ENCODE assay signal across 20 cellular contexts in the genomic region with DNA sequence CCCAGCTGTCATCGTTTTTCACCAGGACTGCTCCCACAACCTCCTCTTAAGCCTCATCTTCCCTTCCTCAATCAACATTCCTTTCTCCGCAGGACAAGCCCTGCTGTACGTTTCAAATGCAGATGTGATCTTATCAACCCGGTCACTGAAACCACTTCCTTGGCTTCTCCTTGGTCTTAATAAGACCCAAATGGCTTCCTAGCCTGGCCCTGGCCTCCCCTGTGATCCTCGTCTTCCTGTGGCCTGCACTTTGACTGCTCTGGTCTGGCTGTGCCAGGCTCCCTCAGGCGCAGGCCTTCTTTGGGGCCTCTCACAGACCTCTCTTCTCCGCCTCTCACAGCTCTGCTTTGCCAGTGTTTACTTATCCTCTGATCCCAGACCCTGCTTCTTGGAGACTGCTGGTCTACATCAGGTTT. TPM values are rescaled to one million over a fixed set of nuclear protein-coding genes. Genes with fewer than 3 reads are reported as not detected.
DNase-seq lines count a peak whose midpoint lies in the region; TF ChIP-seq lines count a peak whose summit lies in the region.
"Had no signal": no experiment of that assay in that cellular context is flagged by ENCODE, and none has a peak within 500 bp of the region (broad histone marks: within the 10 kb centered on the region; RNA-seq: fewer than 3 reads in every experiment).

No MANE protein-coding gene starts in this region.

- H3K36me3 Mint-ChIP-seq in nephron progenitor cell (ENCODE audit: low read depth) = peaks cover 5% of the 10 kb centered on the region
- H3K36me3 Mint-ChIP-seq in activated T-helper 1 cell treated with anti-CD3 and anti-CD28 coated beads, Interleukin-12 subunit alpha, Interleukin-12 subunit beta, Interleukin-2, Interleukin-4 antibody, amounts not matched to agents 30 ng/mL and 10 ng/mL and 1 ng/mL, durations not matched to agents 14 hours and 24 hours and 36 hours (ENCODE audit: low read depth) = no peaks in the 10 kb centered on the region

- peak; percentile 73 for DNase-seq in EH (ENCODE audit: low read depth)
- peak; percentile 78 for DNase-seq in SK-N-DZ (ENCODE audit: low spot score)
- DNase-seq in fibroblast of villous mesenchyme (ENCODE audit: low read depth) = peak; percentile 48
- no peak for DNase-seq in nephron progenitor cell
- DNase-seq in NOMO-1 (lab: John Stamatoyannopoulos, UW; ENCODE audit: unreplicated experiment in 2 of 2) = no peak
- DNase-seq in substantia nigra (lab: John Stamatoyannopoulos, UW) = no peak
- DNase-seq in stimulated activated CD4-positive, alpha-beta T cell treated with anti-CD3 and anti-CD28 coated beads, Interleukin-1b, Interleukin-23, amount 100 ng/mL, for 48 hours = no peak
- no peak for DNase-seq in activated T-helper 1 cell treated with anti-CD3 and anti-CD28 coated beads, Interleukin-12 subunit alpha, Interleukin-12 subunit beta, Interleukin-2, Interleukin-4 antibody, amounts not matched to agents 30 ng/mL and 10 ng/mL and 1 ng/mL, durations not matched to agents 14 hours and 24 hours and 36 hours (ENCODE audit: low spot score)
- DNase-seq: ACHN; activated naive CD4-positive, alpha-beta T cell treated with Interleukin-2 at 50 U/mL for 16 hours; CD8-positive, alpha-beta memory T cell; effector memory CD4-positive, alpha-beta T cell; foreskin fibroblast; mucosa of descending colon; NCI-H187; NCI-H524 treated with DMSO at 0.1 percent for 48 hours; psoas muscle; stimulated activated CD4-positive, alpha-beta T cell treated with anti-CD3 and anti-CD28 coated beads, Interleukin-15, amount 100 ng/mL, for 24 hours; T-helper 1 cell had no signal

- H3K9me3 Mint-ChIP-seq in nephron progenitor cell = peaks cover 24% of the 10 kb centered on the region
- peaks cover 3% of the 10 kb centered on the region for H3K9me3 Mint-ChIP-seq in activated T-helper 1 cell treated with anti-CD3 and anti-CD28 coated beads, Interleukin-12 subunit alpha, Interleukin-12 subunit beta, Interleukin-2, Interleukin-4 antibody, amounts not matched to agents 30 ng/mL and 10 ng/mL and 1 ng/mL, durations not matched to agents 14 hours and 24 hours and 36 hours
- H3K9me3 Mint-ChIP-seq: CD8-positive, alpha-beta memory T cell had no signal

- H3K27ac ChIP-seq in substantia nigra (ENCODE audit: low read depth, low read length, poor library complexity, severe bottlenecking) = no peak overlapping the region
- H3K27ac ChIP-seq: HL-60, psoas muscle had no signal

- intact Hi-C loops in activated T-helper 1 cell treated with anti-CD3 and anti-CD28 coated beads, Interleukin-12 subunit alpha, Interleukin-12 subunit beta, Interleukin-2, Interleukin-4 antibody, amounts not matched to agents 30 ng/mL and 10 ng/mL and 1 ng/mL, durations not matched to agents 14 hours and 24 hours and 36 hours (cut with micrococcal nuclease) = no loop called here

- peaks cover 43% of the 10 kb centered on the region for H3K4me1 Mint-ChIP-seq in nephron progenitor cell
- H3K4me1 Mint-ChIP-seq in activated T-helper 1 cell treated with anti-CD3 and anti-CD28 coated beads, Interleukin-12 subunit alpha, Interleukin-12 subunit beta, Interleukin-2, Interleukin-4 antibody, amounts not matched to agents 30 ng/mL and 10 ng/mL and 1 ng/mL, durations not matched to agents 14 hours and 24 hours and 36 hours (ENCODE audit: low read depth) = peaks cover 3% of the 10 kb centered on the region

- peak overlapping the region; percentile 43 for H3K4me3 Mint-ChIP-seq in nephron progenitor cell
- no peak overlapping the region for H3K4me3 Mint-ChIP-seq in activated T-helper 1 cell treated with anti-CD3 and anti-CD28 coated beads, Interleukin-12 subunit alpha, Interleukin-12 subunit beta, Interleukin-2, Interleukin-4 antibody, amounts not matched to agents 30 ng/mL and 10 ng/mL and 1 ng/mL, durations not matched to agents 14 hours and 24 hours and 36 hours
- H3K4me3 Mint-ChIP-seq: CD8-positive, alpha-beta memory T cell had no signal

- peak overlapping the region; percentile 95 for H3K27ac Mint-ChIP-seq in nephron progenitor cell
- no peak overlapping the region for H3K27ac Mint-ChIP-seq in activated T-helper 1 cell treated with anti-CD3 and anti-CD28 coated beads, Interleukin-12 subunit alpha, Interleukin-12 subunit beta, Interleukin-2, Interleukin-4 antibody, amounts not matched to agents 30 ng/mL and 10 ng/mL and 1 ng/mL, durations not matched to agents 14 hours and 24 hours and 36 hours

- no peak overlapping the region for H3K4me3 ChIP-seq in fibroblast of villous mesenchyme (ENCODE audit: low read depth, low read length)
- H3K4me3 ChIP-seq: mucosa of descending colon, psoas muscle had no signal

- H3K27me3 Mint-ChIP-seq in nephron progenitor cell (ENCODE audit: low read depth, poor library complexity) = peaks cover 13% of the 10 kb centered on the region
- peaks cover 15% of the 10 kb centered on the region for H3K27me3 Mint-ChIP-seq in activated T-helper 1 cell treated with anti-CD3 and anti-CD28 coated beads, Interleukin-12 subunit alpha, Interleukin-12 subunit beta, Interleukin-2, Interleukin-4 antibody, amounts not matched to agents 30 ng/mL and 10 ng/mL and 1 ng/mL, durations not matched to agents 14 hours and 24 hours and 36 hours (ENCODE audit: insufficient read depth)
- H3K27me3 Mint-ChIP-seq: CD8-positive, alpha-beta memory T cell had no signal

- TF ChIP-seq CTCF in fibroblast of villous mesenchyme (IDR thresholded peaks at IDR 0.05; ENCODE audit: insufficient read depth, low read depth, low read length) (no peak), nephron progenitor cell (IDR thresholded peaks at IDR 0.05) (no peak)

RNA-seq across cellular contexts. Expression of gene ADNP2, which starts 4.7 kb away (rescaled TPM):
- polyA plus RNA-seq in SK-N-DZ (2014; cell fraction: cytosol; rRNA removed) = 21.2 and 24.5 TPM in 2 replicates
- polyA plus RNA-seq in SK-N-DZ (2014; cell fraction: nucleus; rRNA removed) = 13.3 and 14.2 TPM in 2 replicates
- 23.3 and 24.5 TPM in 2 replicates for total RNA-seq in fibroblast of villous mesenchyme
- 29.0 TPM in 2 replicates for total RNA-seq in activated T-helper 1 cell treated with anti-CD3 and anti-CD28 coated beads, Interleukin-12 subunit alpha, Interleukin-12 subunit beta, Interleukin-2, Interleukin-4 antibody, amounts not matched to agents 30 ng/mL and 10 ng/mL and 1 ng/mL, durations not matched to agents 14 hours and 24 hours and 36 hours

Comparison
In these comparisons a context has a peak if more than half of its experiments do, and no peak if none do; other contexts are left out.
1. DNase-seq: peak in EH (single experiment), SK-N-DZ (single experiment) and fibroblast of villous mesenchyme (single experiment); none in nephron progenitor cell (single experiment), NOMO-1 (0 of 2), substantia nigra (0 of 49), stimulated activated CD4-positive, alpha-beta T cell treated with anti-CD3 and anti-CD28 coated beads, Interleukin-1b, Interleukin-23, amount 100 ng/mL, for 48 hours (single experiment) and activated T-helper 1 cell treated with anti-CD3 and anti-CD28 coated beads, Interleukin-12 subunit alpha, Interleukin-12 subunit beta, Interleukin-2, Interleukin-4 antibody, amounts not matched to agents 30 ng/mL and 10 ng/mL and 1 ng/mL, durations not matched to agents 14 hours and 24 hours and 36 hours (single experiment).